Comparison of ENCODE assay signal across 8 cellular contexts in the genomic region with DNA sequence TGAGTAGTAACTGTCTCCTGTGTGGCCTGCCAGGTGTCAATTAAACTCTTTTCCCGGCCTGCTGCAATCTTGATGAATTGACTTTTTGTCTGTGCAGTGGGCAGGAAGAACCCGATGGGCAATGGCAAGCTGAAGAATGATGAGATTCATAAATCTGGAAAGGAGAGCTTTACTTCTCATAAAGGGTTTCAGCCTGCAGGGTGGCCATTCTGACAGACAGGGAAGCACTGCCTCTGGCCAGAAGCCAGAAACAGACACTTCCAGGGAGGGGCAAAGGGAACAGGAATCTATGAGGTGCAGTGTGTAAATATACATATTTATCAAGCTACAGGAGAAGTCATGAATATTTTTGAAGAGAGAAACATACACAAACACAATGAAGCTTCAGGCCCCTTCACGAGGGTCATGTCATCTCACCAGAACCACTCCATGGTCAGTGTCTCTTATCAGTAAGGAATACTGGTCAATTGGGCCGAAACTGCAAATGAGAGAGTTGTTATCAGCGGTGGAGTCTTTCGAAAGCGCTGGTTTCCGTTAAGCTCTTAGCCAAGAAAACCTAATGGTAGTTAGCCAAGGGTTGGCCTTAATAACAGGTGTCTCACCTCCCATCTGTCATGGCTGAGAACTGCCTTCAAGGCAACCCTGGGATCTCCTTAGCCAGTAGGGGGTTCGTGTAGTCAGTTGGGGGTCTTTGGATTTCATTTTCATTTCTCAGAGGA. TPM values are rescaled to one million over a fixed set of nuclear protein-coding genes. Genes with fewer than 3 reads are reported as not detected.
DNase-seq lines count a peak whose midpoint lies in the region; ATAC-seq and TF ChIP-seq lines count a peak whose summit lies in the region.

No MANE protein-coding gene starts in this region.

- H3K4me3 ChIP-seq in GM12865 (ENCODE audit: low read depth, low read length) (peak overlapping the region; percentile 77), epithelial cell of esophagus (ENCODE audit: low read length) (peak overlapping the region; percentile 57), neutrophil (ENCODE audit: low read depth in 1 of 2, low read length in 1 of 2) (peak overlapping the region; percentile 88 to 99)

- peak overlapping the region; percentile 99 for H3K27ac ChIP-seq in neutrophil

- H3K27me3 ChIP-seq in neutrophil: no peaks in the 10 kb centered on the region

- H3K9me3 ChIP-seq in neutrophil: no peaks in the 10 kb centered on the region

- H3K4me1 ChIP-seq in neutrophil (ENCODE audit: control insufficient read depth in 1 of 2, insufficient read depth in 1 of 2, low read depth in 1 of 2, low read length in 1 of 2): peaks cover 42 to 50% of the 10 kb centered on the region in 2 experiments

- TF ChIP-seq CTCF in GM12865 (IDR thresholded peaks at IDR 0.05; ENCODE audit: insufficient read depth, low read depth, low read length, missing control alignments): no peak
- no peak for TF ChIP-seq CTCF in epithelial cell of esophagus (IDR thresholded peaks at IDR 0.05; ENCODE audit: insufficient read depth, low read depth, low read length, missing control alignments)
- TF ChIP-seq CTCF in neutrophil (IDR thresholded peaks at IDR 0.05): no peak

- ATAC-seq in GM18502 (IDR thresholded peaks at IDR 0.05; ENCODE audit: poor library complexity, unreplicated experiment): no peak
- ATAC-seq in HG03108 (IDR thresholded peaks at IDR 0.05; ENCODE audit: unreplicated experiment): no peak

- H3K36me3 ChIP-seq in neutrophil: peaks cover 25% of the 10 kb centered on the region

- no peak for DNase-seq in GM12865 (ENCODE audit: low read depth)
- DNase-seq in RPMI7951 (ENCODE audit: low read depth): peak; percentile 26
- DNase-seq in epithelial cell of esophagus (ENCODE audit: low read depth): no peak
- no peak for DNase-seq in NCI-H146 (lab: John Stamatoyannopoulos, UW)
- no peak for DNase-seq in inferior parietal cortex (ENCODE audit: extremely low spot score)

RNA-seq across cellular contexts. Expression of a gene that starts 1.3 kb away (rescaled TPM):
- 52.4 and 69.7 TPM in 2 replicates for total RNA-seq in RPMI7951 (2014; rRNA removed; shearing (Covaris generic))

RNA-seq across cellular contexts. Expression of a gene that starts 6.7 kb away (rescaled TPM):
- total RNA-seq in RPMI7951 (2014; rRNA removed; shearing (Covaris generic)): 25.7 and 25.8 TPM in 2 replicates

RNA-seq across cellular contexts. Expression of a gene that starts 38.8 kb away (rescaled TPM):
- total RNA-seq in RPMI7951 (2014; rRNA removed; shearing (Covaris generic)): 29.2 and 31.0 TPM in 2 replicates

RNA-seq across cellular contexts. Expression of a gene that starts 39.1 kb away (rescaled TPM):
- total RNA-seq in RPMI7951 (2014; rRNA removed; shearing (Covaris generic)): 2.4 and 3.0 TPM in 2 replicates
